Comparison of ENCODE assay signal across 1 cellular context in the genomic region with DNA sequence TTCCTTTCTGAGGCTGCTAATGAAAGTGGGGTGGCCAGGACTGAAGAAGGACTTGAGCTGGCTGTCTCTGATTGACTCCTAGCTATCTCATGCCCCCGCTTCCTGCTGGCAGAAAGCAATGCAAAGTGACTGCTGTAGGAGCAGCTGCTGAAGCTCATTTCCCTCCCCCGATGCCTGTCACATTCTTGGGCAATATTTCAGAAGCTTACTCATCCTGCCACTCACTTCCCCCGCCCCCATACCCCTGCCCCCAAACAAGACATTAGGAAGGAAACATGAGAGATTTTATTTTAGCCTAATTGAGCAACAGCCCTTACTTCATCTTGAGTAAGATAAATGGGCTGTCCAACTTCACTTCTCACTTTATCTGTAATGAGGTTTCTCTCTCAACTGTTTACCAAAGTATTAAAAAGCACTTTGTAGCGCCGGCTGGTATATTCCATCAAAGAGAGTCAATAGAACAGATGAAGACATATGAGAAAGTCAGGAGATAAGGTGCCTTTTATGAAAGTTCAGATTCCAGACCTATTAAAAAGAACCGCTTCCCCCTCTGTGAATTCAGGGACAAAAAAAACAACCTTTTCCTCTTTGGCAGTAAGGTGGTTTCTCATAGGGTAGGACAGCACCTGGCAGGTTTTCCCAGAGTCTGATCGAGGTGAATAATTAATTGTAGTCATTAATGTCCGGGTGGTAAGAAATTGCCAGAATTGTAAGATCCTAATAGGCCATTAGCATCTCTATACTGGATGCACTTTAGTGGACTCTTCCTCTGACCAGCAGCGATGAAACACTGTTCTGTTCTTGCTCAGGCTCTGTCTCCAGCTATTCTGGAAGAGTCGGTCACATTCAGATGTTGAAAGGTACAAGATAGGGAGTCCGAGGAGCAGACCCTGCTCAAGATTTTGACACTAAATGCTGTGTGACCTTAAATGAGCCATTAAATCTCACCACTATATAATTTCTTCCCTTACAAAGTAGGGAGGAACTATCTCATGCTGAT.
TF ChIP-seq lines count a peak whose summit lies in the region.

No MANE protein-coding gene starts in this region.

TF ChIP-seq in HepG2, 621 proteins besides CTCF, POLR2A, EP300 and RAD21 (continued from another document):
- TF ChIP-seq ZBTB8A (CRISPR knock-in tag; IDR thresholded peaks at IDR 0.05; ENCODE audit: borderline replicate concordance, low read depth) (no peak), ATF7 (IDR thresholded peaks at IDR 0.05) (no peak), ATF7 (CRISPR knock-in tag; IDR thresholded peaks at IDR 0.05) (no peak; the same call in 1 of the 2 replicates), ZSCAN25 (CRISPR knock-in tag; IDR thresholded peaks at IDR 0.05) (no peak), ZNF256 (CRISPR knock-in tag; conservative IDR thresholded peaks at IDR 0.05) (no peak), ZNF333 (CRISPR knock-in tag; IDR thresholded peaks at IDR 0.05; ENCODE audit: borderline replicate concordance) (no peak), ZNF501 (CRISPR knock-in tag; IDR thresholded peaks at IDR 0.05) (no peak), SMAD1 (CRISPR knock-in tag; IDR thresholded peaks at IDR 0.05; ENCODE audit: borderline replicate concordance, low read depth) (no peak), KLF12 (CRISPR knock-in tag; IDR thresholded peaks at IDR 0.05; ENCODE audit: borderline replicate concordance) (no peak), PHF21A (CRISPR knock-in tag; IDR thresholded peaks at IDR 0.05) (0 out of 2 replicates have a peak, but pooled peaks have one; percentile 47), TBX3 (IDR thresholded peaks at IDR 0.05; ENCODE audit: borderline replicate concordance) (peak; percentile 91), ZNF441 (CRISPR knock-in tag; IDR thresholded peaks at IDR 0.05; ENCODE audit: borderline replicate concordance) (no peak), KMT2A (CRISPR knock-in tag; IDR thresholded peaks at IDR 0.05) (no peak), ZNF614 (CRISPR knock-in tag; IDR thresholded peaks at IDR 0.05; ENCODE audit: borderline replicate concordance) (no peak), SP2 (CRISPR knock-in tag; IDR thresholded peaks at IDR 0.05) (no peak), CEBPB (IDR thresholded peaks at IDR 0.05; ENCODE audit: borderline replicate concordance, low read depth, low read length) (peak; percentile 76), MEIS2 (CRISPR knock-in tag; IDR thresholded peaks at IDR 0.05) (peak; percentile 97), TAF15 (IDR thresholded peaks at IDR 0.05; ENCODE audit: low read depth, low read length, poor library complexity, severe bottlenecking) (no peak), ZNF335 (CRISPR knock-in tag; IDR thresholded peaks at IDR 0.05) (no peak), KAT7 (CRISPR knock-in tag; IDR thresholded peaks at IDR 0.05; ENCODE audit: borderline replicate concordance) (no peak; the same call in 1 of the 2 replicates), BHLHE40 (IDR thresholded peaks at IDR 0.05; ENCODE audit: low read length) (peak; percentile 17; the same call in 1 of the 2 replicates), DR1 (CRISPR knock-in tag; IDR thresholded peaks at IDR 0.05) (no peak), NFIC (IDR thresholded peaks at IDR 0.05; ENCODE audit: low read length) (peak; percentile 95), ZNF549 (CRISPR knock-in tag; IDR thresholded peaks at IDR 0.05) (no peak)
- TF ChIP-seq, protein P1, sequence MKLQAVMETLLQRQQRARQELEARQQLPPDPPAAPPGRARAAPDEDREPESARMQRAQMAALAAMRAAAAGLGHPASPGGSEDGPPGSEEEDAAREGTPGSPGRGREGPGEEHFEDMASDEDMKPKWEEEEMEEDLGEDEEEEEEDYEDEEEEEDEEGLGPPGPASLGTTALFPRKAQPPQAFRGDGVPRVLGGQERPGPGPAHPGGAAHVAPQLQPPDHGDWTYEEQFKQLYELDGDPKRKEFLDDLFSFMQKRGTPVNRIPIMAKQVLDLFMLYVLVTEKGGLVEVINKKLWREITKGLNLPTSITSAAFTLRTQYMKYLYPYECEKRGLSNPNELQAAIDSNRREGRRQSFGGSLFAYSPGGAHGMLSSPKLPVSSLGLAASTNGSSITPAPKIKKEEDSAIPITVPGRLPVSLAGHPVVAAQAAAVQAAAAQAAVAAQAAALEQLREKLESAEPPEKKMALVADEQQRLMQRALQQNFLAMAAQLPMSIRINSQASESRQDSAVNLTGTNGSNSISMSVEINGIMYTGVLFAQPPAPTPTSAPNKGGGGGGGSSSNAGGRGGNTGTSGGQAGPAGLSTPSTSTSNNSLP (IDR thresholded peaks at IDR 0.05; ENCODE audit: low read depth, low read length), result peak; percentile 90; the same call in 1 of the 2 replicates
- TF ChIP-seq, protein P2, sequence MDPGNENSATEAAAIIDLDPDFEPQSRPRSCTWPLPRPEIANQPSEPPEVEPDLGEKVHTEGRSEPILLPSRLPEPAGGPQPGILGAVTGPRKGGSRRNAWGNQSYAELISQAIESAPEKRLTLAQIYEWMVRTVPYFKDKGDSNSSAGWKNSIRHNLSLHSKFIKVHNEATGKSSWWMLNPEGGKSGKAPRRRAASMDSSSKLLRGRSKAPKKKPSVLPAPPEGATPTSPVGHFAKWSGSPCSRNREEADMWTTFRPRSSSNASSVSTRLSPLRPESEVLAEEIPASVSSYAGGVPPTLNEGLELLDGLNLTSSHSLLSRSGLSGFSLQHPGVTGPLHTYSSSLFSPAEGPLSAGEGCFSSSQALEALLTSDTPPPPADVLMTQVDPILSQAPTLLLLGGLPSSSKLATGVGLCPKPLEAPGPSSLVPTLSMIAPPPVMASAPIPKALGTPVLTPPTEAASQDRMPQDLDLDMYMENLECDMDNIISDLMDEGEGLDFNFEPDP (CRISPR knock-in tag; conservative IDR thresholded peaks at IDR 0.05), result no peak
- TF ChIP-seq, protein P3, sequence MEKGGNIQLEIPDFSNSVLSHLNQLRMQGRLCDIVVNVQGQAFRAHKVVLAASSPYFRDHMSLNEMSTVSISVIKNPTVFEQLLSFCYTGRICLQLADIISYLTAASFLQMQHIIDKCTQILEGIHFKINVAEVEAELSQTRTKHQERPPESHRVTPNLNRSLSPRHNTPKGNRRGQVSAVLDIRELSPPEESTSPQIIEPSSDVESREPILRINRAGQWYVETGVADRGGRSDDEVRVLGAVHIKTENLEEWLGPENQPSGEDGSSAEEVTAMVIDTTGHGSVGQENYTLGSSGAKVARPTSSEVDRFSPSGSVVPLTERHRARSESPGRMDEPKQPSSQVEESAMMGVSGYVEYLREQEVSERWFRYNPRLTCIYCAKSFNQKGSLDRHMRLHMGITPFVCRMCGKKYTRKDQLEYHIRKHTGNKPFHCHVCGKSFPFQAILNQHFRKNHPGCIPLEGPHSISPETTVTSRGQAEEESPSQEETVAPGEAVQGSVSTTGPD (CRISPR knock-in tag; IDR thresholded peaks at IDR 0.05), result no peak
- TF ChIP-seq, protein P4, sequence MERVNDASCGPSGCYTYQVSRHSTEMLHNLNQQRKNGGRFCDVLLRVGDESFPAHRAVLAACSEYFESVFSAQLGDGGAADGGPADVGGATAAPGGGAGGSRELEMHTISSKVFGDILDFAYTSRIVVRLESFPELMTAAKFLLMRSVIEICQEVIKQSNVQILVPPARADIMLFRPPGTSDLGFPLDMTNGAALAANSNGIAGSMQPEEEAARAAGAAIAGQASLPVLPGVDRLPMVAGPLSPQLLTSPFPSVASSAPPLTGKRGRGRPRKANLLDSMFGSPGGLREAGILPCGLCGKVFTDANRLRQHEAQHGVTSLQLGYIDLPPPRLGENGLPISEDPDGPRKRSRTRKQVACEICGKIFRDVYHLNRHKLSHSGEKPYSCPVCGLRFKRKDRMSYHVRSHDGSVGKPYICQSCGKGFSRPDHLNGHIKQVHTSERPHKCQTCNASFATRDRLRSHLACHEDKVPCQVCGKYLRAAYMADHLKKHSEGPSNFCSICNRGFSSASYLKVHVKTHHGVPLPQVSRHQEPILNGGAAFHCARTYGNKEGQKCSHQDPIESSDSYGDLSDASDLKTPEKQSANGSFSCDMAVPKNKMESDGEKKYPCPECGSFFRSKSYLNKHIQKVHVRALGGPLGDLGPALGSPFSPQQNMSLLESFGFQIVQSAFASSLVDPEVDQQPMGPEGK (CRISPR knock-in tag; IDR thresholded peaks at IDR 0.05), result peak; percentile 71; the same call in 1 of the 2 replicates
- TF ChIP-seq, protein P5, sequence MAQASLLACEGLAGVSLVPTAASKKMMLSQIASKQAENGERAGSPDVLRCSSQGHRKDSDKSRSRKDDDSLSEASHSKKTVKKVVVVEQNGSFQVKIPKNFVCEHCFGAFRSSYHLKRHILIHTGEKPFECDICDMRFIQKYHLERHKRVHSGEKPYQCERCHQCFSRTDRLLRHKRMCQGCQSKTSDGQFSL (CRISPR knock-in tag; IDR thresholded peaks at IDR 0.05), result no peak
- TF ChIP-seq, protein P6, sequence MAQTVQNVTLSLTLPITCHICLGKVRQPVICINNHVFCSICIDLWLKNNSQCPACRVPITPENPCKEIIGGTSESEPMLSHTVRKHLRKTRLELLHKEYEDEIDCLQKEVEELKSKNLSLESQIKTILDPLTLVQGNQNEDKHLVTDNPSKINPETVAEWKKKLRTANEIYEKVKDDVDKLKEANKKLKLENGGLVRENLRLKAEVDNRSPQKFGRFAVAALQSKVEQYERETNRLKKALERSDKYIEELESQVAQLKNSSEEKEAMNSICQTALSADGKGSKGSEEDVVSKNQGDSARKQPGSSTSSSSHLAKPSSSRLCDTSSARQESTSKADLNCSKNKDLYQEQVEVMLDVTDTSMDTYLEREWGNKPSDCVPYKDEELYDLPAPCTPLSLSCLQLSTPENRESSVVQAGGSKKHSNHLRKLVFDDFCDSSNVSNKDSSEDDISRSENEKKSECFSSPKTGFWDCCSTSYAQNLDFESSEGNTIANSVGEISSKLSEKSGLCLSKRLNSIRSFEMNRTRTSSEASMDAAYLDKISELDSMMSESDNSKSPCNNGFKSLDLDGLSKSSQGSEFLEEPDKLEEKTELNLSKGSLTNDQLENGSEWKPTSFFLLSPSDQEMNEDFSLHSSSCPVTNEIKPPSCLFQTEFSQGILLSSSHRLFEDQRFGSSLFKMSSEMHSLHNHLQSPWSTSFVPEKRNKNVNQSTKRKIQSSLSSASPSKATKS (CRISPR knock-in tag; IDR thresholded peaks at IDR 0.05), result no peak
- TF ChIP-seq, protein P7, sequence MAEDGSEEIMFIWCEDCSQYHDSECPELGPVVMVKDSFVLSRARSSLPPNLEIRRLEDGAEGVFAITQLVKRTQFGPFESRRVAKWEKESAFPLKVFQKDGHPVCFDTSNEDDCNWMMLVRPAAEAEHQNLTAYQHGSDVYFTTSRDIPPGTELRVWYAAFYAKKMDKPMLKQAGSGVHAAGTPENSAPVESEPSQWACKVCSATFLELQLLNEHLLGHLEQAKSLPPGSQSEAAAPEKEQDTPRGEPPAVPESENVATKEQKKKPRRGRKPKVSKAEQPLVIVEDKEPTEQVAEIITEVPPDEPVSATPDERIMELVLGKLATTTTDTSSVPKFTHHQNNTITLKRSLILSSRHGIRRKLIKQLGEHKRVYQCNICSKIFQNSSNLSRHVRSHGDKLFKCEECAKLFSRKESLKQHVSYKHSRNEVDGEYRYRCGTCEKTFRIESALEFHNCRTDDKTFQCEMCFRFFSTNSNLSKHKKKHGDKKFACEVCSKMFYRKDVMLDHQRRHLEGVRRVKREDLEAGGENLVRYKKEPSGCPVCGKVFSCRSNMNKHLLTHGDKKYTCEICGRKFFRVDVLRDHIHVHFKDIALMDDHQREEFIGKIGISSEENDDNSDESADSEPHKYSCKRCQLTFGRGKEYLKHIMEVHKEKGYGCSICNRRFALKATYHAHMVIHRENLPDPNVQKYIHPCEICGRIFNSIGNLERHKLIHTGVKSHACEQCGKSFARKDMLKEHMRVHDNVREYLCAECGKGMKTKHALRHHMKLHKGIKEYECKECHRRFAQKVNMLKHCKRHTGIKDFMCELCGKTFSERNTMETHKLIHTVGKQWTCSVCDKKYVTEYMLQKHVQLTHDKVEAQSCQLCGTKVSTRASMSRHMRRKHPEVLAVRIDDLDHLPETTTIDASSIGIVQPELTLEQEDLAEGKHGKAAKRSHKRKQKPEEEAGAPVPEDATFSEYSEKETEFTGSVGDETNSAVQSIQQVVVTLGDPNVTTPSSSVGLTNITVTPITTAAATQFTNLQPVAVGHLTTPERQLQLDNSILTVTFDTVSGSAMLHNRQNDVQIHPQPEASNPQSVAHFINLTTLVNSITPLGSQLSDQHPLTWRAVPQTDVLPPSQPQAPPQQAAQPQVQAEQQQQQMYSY (CRISPR knock-in tag; IDR thresholded peaks at IDR 0.05), result no peak
